In genomic region chr12:130754234-130755001, GRCh38 we compare ENCODE assay signal across 15 cellular contexts. TPM values are rescaled to one million over a fixed set of nuclear protein-coding genes. Genes with fewer than 3 reads are reported as not detected.
DNase-seq lines count a peak whose midpoint lies in the region; ATAC-seq and TF ChIP-seq lines count a peak whose summit lies in the region.
"Had no signal": no experiment of that assay in that cellular context is flagged by ENCODE, and none has a peak within 500 bp of the region (broad histone marks: within the 10 kb centered on the region; RNA-seq: fewer than 3 reads in every experiment).

No MANE protein-coding gene starts in this region.

- no peaks in the 10 kb centered on the region for H3K79me2 ChIP-seq in hepatocyte

- no peaks in the 10 kb centered on the region for H3K36me3 Mint-ChIP-seq in T-cell

- H3K4me2 ChIP-seq in hepatocyte = no peak overlapping the region

- DNase-seq in A172 (ENCODE audit: low spot score) = peak; percentile 33
- DNase-seq in DMS 273 treated with DMSO at 0.1 percent for 48 hours (lab: John Stamatoyannopoulos, UW) = peak; percentile 10
- no peak for DNase-seq in T-cell
- DNase-seq in hepatocyte (ENCODE audit: low spot score) = no peak
- DNase-seq in mucosa of gallbladder (ENCODE audit: low spot score) = no peak
- DNase-seq in omental fat pad (ENCODE audit: low spot score) = no peak
- no peak for DNase-seq in COLO668 (lab: John Stamatoyannopoulos, UW; ENCODE audit: unreplicated experiment)
- DNase-seq in heart right ventricle = no peak
- DNase-seq: activated effector memory CD4-positive, alpha-beta T cell treated with anti-CD3 and anti-CD28 coated beads, Interleukin-2, amount 50 U/mL, for 16 hours; GM23248; NCI-H2081 had no signal

- peak overlapping the region; percentile 85 to 89 for H3K27ac Mint-ChIP-seq in T-cell

- no peaks in the 10 kb centered on the region for H3K27me3 ChIP-seq in hepatocyte
- H3K27me3 ChIP-seq in heart right ventricle = peaks cover 0 to 36% (median 11%) of the 10 kb centered on the region in 7 donors
- H3K27me3 ChIP-seq: BLaER1 treated with 17β-estradiol and CSF1 and Interleukin-3, amounts not matched to agents 10 nM and 100 nM had no signal

- no peaks in the 10 kb centered on the region for H4K20me1 ChIP-seq in hepatocyte (ENCODE audit: insufficient read depth, poor library complexity, severe bottlenecking)
- H4K20me1 ChIP-seq: BLaER1 treated with 17β-estradiol and CSF1 and Interleukin-3, amounts not matched to agents 10 nM and 100 nM had no signal

- H2AFZ ChIP-seq in hepatocyte = peak overlapping the region; percentile 20
- H2AFZ ChIP-seq: GM23248 had no signal

- H3K9me3 Mint-ChIP-seq in T-cell = peaks cover 5 to 7% (median 6%) of the 10 kb centered on the region in 3 donors

- H3K9me3 ChIP-seq in hepatocyte (ENCODE audit: low read depth) (no peaks in the 10 kb centered on the region), heart right ventricle (peaks cover 0 to 11% (median 0%) of the 10 kb centered on the region in 11 donors)

- H3K27me3 Mint-ChIP-seq in T-cell = peaks cover 0 to 5% of the 10 kb centered on the region in 2 donors

- CTCF ChIA-PET in T-cell (lab: Charles Lee) = no interaction called here

- H3K4me3 ChIP-seq in hepatocyte (no peak overlapping the region), heart right ventricle (no peak overlapping the region)
- H3K4me3 ChIP-seq: GM23248 had no signal

- no peak overlapping the region for H3K27ac ChIP-seq in hepatocyte
- no peak overlapping the region for H3K27ac ChIP-seq in heart right ventricle
- H3K27ac ChIP-seq: GM23248 had no signal

- intact Hi-C loops in heart right ventricle (cut with DNase I) = loop anchor here in 1 of 10 donors (10.0 kb wide), 1 partner anchor 710 kb away; no protein-coding TSS in a partner anchor

- POLR2A ChIA-PET in T-cell (lab: Charles Lee) = no interaction called here

- H3K4me3 Mint-ChIP-seq in T-cell = peak overlapping the region in 1 of 3 donors; percentile 55

- 97% methylated on average over 3 of the region's 3 CpGs for WGBS in hepatocyte (ENCODE audit: low lambda C conversion rate, missing lambda C conversion rate)
- 84 to 86% methylated on average over 3 of the region's 3 CpGs for WGBS in heart right ventricle, 2 donors

- TF ChIP-seq CTCF in hepatocyte (IDR thresholded peaks at IDR 0.05; ENCODE audit: poor library complexity) = no peak
- no peak for TF ChIP-seq CTCF in omental fat pad (IDR thresholded peaks at IDR 0.05)
- no peak for TF ChIP-seq CTCF in heart right ventricle (IDR thresholded peaks at IDR 0.05)

- no peaks in the 10 kb centered on the region for H3K36me3 ChIP-seq in hepatocyte (replicated peaks; ENCODE audit: insufficient read depth, low read depth)
- no peaks in the 10 kb centered on the region for H3K36me3 ChIP-seq in heart right ventricle
- H3K36me3 ChIP-seq: BLaER1 treated with 17β-estradiol and CSF1 and Interleukin-3, amounts not matched to agents 10 nM and 100 nM had no signal

- H3K4me1 Mint-ChIP-seq in T-cell = peaks cover 6 to 12% (median 8%) of the 10 kb centered on the region in 3 donors

- H3K9me2 ChIP-seq in hepatocyte (replicated peaks; ENCODE audit: insufficient read depth) = no peaks in the 10 kb centered on the region

- no peaks in the 10 kb centered on the region for H3K4me1 ChIP-seq in hepatocyte (ENCODE audit: insufficient read depth)
- no peaks in the 10 kb centered on the region for H3K4me1 ChIP-seq in heart right ventricle

- peak in 2 of 4 experiments; percentile 45 to 46 for ATAC-seq in T-cell (replicated peaks in 1 of 4)
- no peak for ATAC-seq in omental fat pad (ENCODE audit: low FRiP score)
- ATAC-seq in heart right ventricle = no peak

RNA-seq across cellular contexts. Expression of gene RIMBP2, which starts 38.3 kb away (rescaled TPM):
- total RNA-seq in A172 (2014; rRNA removed; shearing (Covaris generic)) = not detected in 2 replicates
- total RNA-seq in T-cell = under 1 TPM in 2 of 5 donors, not detected in 3; 0.10 to 0.38 TPM
- total RNA-seq in hepatocyte = 1.5 and 4.4 TPM in 2 replicates
- 2.2 and 2.5 TPM in 2 replicates for polyA plus RNA-seq in hepatocyte
- total RNA-seq in mucosa of gallbladder = 1.3 TPM
- 1 to 10 TPM in 2 of 4 donors, under 1 TPM in 1, not detected in 1; 0.36 to 3.2 (median 1.6) TPM for total RNA-seq in omental fat pad
- under 1 TPM in 2 of 10 donors, not detected in 8; 0.05 to 0.17 TPM for total RNA-seq in heart right ventricle
- polyA plus RNA-seq in heart right ventricle = under 1 TPM in 1 of 2 donors, not detected in 1; 0.01 TPM
- total RNA-seq: GM23248, myocyte, RPMI7951 had no signal
- polyA plus RNA-seq: fibroblast of lung, GM23248 had no signal

Comparison
In these comparisons a context has a peak if more than half of its experiments do, and no peak if none do; other contexts are left out.
1. DNase-seq: peak in A172 (single experiment) and DMS 273 treated with DMSO at 0.1 percent for 48 hours (single experiment); none in T-cell (0 of 34), hepatocyte (single experiment), mucosa of gallbladder (single experiment), omental fat pad (single experiment), COLO668 (single experiment) and heart right ventricle (0 of 2).